Comparison of ENCODE assay signal across 12 cellular contexts in the genomic region with DNA sequence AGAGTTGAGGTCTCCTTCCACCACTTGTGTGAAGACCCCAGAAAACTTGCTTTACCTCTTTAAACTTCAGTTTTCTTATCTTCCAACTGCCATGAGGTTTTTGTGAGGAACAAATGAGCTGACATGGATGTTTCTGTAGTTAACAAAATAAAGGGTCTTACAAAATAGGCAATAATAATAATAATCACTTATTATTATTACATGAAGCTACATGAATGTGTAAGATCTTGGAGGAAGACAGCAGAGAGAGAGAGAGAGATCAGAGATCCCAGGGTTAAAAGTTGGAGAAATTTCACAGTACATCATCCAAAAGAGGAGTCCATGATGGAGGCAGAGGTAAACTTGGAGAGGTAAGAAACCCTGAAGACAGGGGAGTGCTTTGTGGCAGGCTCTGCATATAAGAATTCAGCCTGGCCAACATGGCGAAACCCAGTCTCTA. TPM values are rescaled to one million over a fixed set of nuclear protein-coding genes. Genes with fewer than 3 reads are reported as not detected.
DNase-seq lines count a peak whose midpoint lies in the region; ATAC-seq, FAIRE-seq and TF ChIP-seq lines count a peak whose summit lies in the region.
"Had no signal": no experiment of that assay in that cellular context is flagged by ENCODE, and none has a peak within 500 bp of the region (broad histone marks: within the 10 kb centered on the region; RNA-seq: fewer than 3 reads in every experiment).

No MANE protein-coding gene starts in this region.

- H3K4me1 Mint-ChIP-seq in activated naive CD4-positive, alpha-beta T cell treated with anti-CD3 and anti-CD28 coated beads, Interleukin-2, amount 10 ng/mL, durations not matched to agents 7 days and 5 days = peaks cover 50% of the 10 kb centered on the region
- H3K4me1 Mint-ChIP-seq in activated naive CD8-positive, alpha-beta T cell (ENCODE audit: low read depth) = peaks cover 27% of the 10 kb centered on the region

- H3K4me1 ChIP-seq in psoas muscle (peaks cover 14% of the 10 kb centered on the region), upper lobe of left lung (peaks cover 19 to 35% (median 23%) of the 10 kb centered on the region in 4 donors)

- WGBS in psoas muscle, 3 donors = 94 to 96% (median 95%) methylated on average over 1 of the region's 1 CpG
- WGBS in upper lobe of left lung, 2 donors = 89 to 94% methylated on average over 1 of the region's 1 CpG

- peaks cover 34% of the 10 kb centered on the region for H3K36me3 Mint-ChIP-seq in activated naive CD4-positive, alpha-beta T cell treated with anti-CD3 and anti-CD28 coated beads, Interleukin-2, amount 10 ng/mL, durations not matched to agents 7 days and 5 days
- peaks cover 5 to 16% of the 10 kb centered on the region in 2 donors for H3K36me3 Mint-ChIP-seq in activated naive CD4-positive, alpha-beta T cell treated with anti-CD3 and anti-CD28 coated beads, Interleukin-2, amount 50 U/mL, for 72 hours
- H3K36me3 Mint-ChIP-seq in activated naive CD8-positive, alpha-beta T cell = peaks cover 6% of the 10 kb centered on the region

- no peaks in the 10 kb centered on the region for H3K9me3 Mint-ChIP-seq in activated naive CD4-positive, alpha-beta T cell treated with anti-CD3 and anti-CD28 coated beads, Interleukin-2, amount 10 ng/mL, durations not matched to agents 7 days and 5 days
- no peaks in the 10 kb centered on the region for H3K9me3 Mint-ChIP-seq in activated naive CD4-positive, alpha-beta T cell treated with anti-CD3 and anti-CD28 coated beads, Interleukin-2, amount 50 U/mL, for 72 hours
- H3K9me3 Mint-ChIP-seq in activated naive CD8-positive, alpha-beta T cell (ENCODE audit: low read depth) = no peaks in the 10 kb centered on the region
- H3K9me3 Mint-ChIP-seq: activated T-cell treated with anti-CD3 and anti-CD28 coated beads, Interleukin-2, amount 50 U/mL, for 72 hours had no signal

- no peak for TF ChIP-seq EP300 in upper lobe of left lung (IDR thresholded peaks at IDR 0.05)

- intact Hi-C loops in psoas muscle (cut with DNase I) = loop anchor here (5.0 kb wide), 3 partner anchors 86 to 361 kb away; partner anchors contain the start of gene TAF12 (in 1 of the 2)

- H3K27me3 ChIP-seq in psoas muscle (ENCODE audit: insufficient read depth in 3 of 3, low read length in 2 of 3) = no peaks in the 10 kb centered on the region
- no peaks in the 10 kb centered on the region for H3K27me3 ChIP-seq in upper lobe of left lung
- H3K27me3 ChIP-seq: foreskin keratinocyte had no signal

- H3K9me3 ChIP-seq in psoas muscle (no peaks in the 10 kb centered on the region), upper lobe of left lung (no peaks in the 10 kb centered on the region)

- H3K4me3 Mint-ChIP-seq in activated naive CD4-positive, alpha-beta T cell treated with anti-CD3 and anti-CD28 coated beads, Interleukin-2, amount 10 ng/mL, durations not matched to agents 7 days and 5 days = no peak overlapping the region
- peak overlapping the region; percentile 18 for H3K4me3 Mint-ChIP-seq in activated naive CD8-positive, alpha-beta T cell

- CTCF ChIA-PET in activated naive CD4-positive, alpha-beta T cell treated with anti-CD3 and anti-CD28 coated beads, Interleukin-2, amount 10 ng/mL, durations not matched to agents 7 days and 5 days (lab: Charles Lee) = interaction anchor here (0.7 to 2.5 kb wide), 6 partner anchors 63 to 470 kb away, joined by 3 to 9 read pairs (median 4); no protein-coding TSS in a partner anchor

- H3K4me3 ChIP-seq in psoas muscle (no peak overlapping the region), upper lobe of left lung (no peak overlapping the region)

- peak overlapping the region; percentile 56 for H3K27ac Mint-ChIP-seq in activated naive CD4-positive, alpha-beta T cell treated with anti-CD3 and anti-CD28 coated beads, Interleukin-2, amount 10 ng/mL, durations not matched to agents 7 days and 5 days
- peak overlapping the region in 1 of 2 donors; percentile 78 for H3K27ac Mint-ChIP-seq in activated naive CD4-positive, alpha-beta T cell treated with anti-CD3 and anti-CD28 coated beads, Interleukin-2, amount 50 U/mL, for 72 hours
- H3K27ac Mint-ChIP-seq in activated naive CD8-positive, alpha-beta T cell = peak overlapping the region; percentile 34

- ATAC-seq in activated naive CD4-positive, alpha-beta T cell treated with anti-CD3 and anti-CD28 coated beads, Interleukin-2, amount 50 U/mL, for 72 hours = no peak
- ATAC-seq in psoas muscle (no peak), upper lobe of left lung (ENCODE audit: low FRiP score in 2 of 2) (no peak), HG02885 (IDR thresholded peaks at IDR 0.05; ENCODE audit: poor library complexity, unreplicated experiment) (no peak)
- ATAC-seq: activated T-cell treated with anti-CD3 and anti-CD28 coated beads, Interleukin-2, amount 50 U/mL, for 72 hours had no signal

- no peak for DNase-seq in activated naive CD4-positive, alpha-beta T cell treated with anti-CD3 and anti-CD28 coated beads, Interleukin-2, amount 10 ng/mL, durations not matched to agents 7 days and 5 days
- no peak for DNase-seq in activated naive CD4-positive, alpha-beta T cell treated with anti-CD3 and anti-CD28 coated beads, Interleukin-2, amount 50 U/mL, for 72 hours (ENCODE audit: low spot score in 2 of 2)
- DNase-seq in NAMALWA (ENCODE audit: low spot score) (peak; percentile 63), psoas muscle (no peak), upper lobe of left lung (no peak), GM12892 (ENCODE audit: insufficient read length) (no peak)
- DNase-seq: activated T-cell treated with anti-CD3 and anti-CD28 coated beads, Interleukin-2, amount 50 U/mL, for 72 hours; NCI-H510A; stimulated activated CD4-positive, alpha-beta T cell treated with anti-CD3 and anti-CD28 coated beads, Interleukin-4, amount 100 ng/mL, for 1 hour had no signal

- H3K27me3 Mint-ChIP-seq in activated naive CD4-positive, alpha-beta T cell treated with anti-CD3 and anti-CD28 coated beads, Interleukin-2, amount 10 ng/mL, durations not matched to agents 7 days and 5 days = no peaks in the 10 kb centered on the region
- no peaks in the 10 kb centered on the region for H3K27me3 Mint-ChIP-seq in activated naive CD8-positive, alpha-beta T cell

- no peak for TF ChIP-seq CTCF in psoas muscle (IDR thresholded peaks at IDR 0.05)
- no peak for TF ChIP-seq CTCF in upper lobe of left lung (IDR thresholded peaks at IDR 0.05)

- peak overlapping the region; percentile 91 for H3K27ac ChIP-seq in psoas muscle
- H3K27ac ChIP-seq in upper lobe of left lung = no peak overlapping the region

- H3K36me3 ChIP-seq in psoas muscle (ENCODE audit: insufficient read depth in 1 of 2, low read depth in 1 of 2) (peaks cover 0 to 36% of the 10 kb centered on the region in 2 donors), upper lobe of left lung (peaks cover 7 to 41% (median 29%) of the 10 kb centered on the region in 4 donors)

- TF ChIP-seq POLR2A in upper lobe of left lung (IDR thresholded peaks at IDR 0.05) (no peak), GM12892 (IDR thresholded peaks at IDR 0.05; ENCODE audit: low read depth, low read length) (no peak)

- no peak for FAIRE-seq in GM12892 (lab: Jason Lieb, UNC)

RNA-seq across cellular contexts. Expression of gene RCC1, which starts 10.7 kb away (rescaled TPM):
- 10 to 100 TPM; 90.1 to 98.2 TPM for total RNA-seq in activated naive CD4-positive, alpha-beta T cell treated with anti-CD3 and anti-CD28 coated beads, Interleukin-2, amount 50 U/mL, for 72 hours
- total RNA-seq in psoas muscle (10 to 100 TPM in 2 of 4 donors, 1 to 10 TPM in 2; 7.0 to 20.8 (median 9.2) TPM), upper lobe of left lung (10 to 100 TPM; 17.6 to 32.7 (median 20.1) TPM)
- 10 to 100 TPM; 14.0 to 81.6 (median 17.4) TPM for polyA plus RNA-seq in psoas muscle
- polyA plus RNA-seq in GM12892 (2012; ENCODE audit: missing spikeins) = 42.7 TPM

RNA-seq across cellular contexts. Expression of gene TRNAU1AP, which starts 36.3 kb away (rescaled TPM):
- total RNA-seq in activated naive CD4-positive, alpha-beta T cell treated with anti-CD3 and anti-CD28 coated beads, Interleukin-2, amount 50 U/mL, for 72 hours = 10 to 100 TPM; 64.8 to 73.4 TPM
- 10 to 100 TPM in 3 of 4 donors, 1 to 10 TPM in 1; 7.5 to 17.5 (median 12.2) TPM for total RNA-seq in psoas muscle
- polyA plus RNA-seq in psoas muscle = 10 to 100 TPM in 2 of 3 donors, 1 to 10 TPM in 1; 7.3 to 12.9 (median 10.8) TPM
- total RNA-seq in upper lobe of left lung = 10 to 100 TPM; 19.6 to 35.6 (median 25.3) TPM
- polyA plus RNA-seq in GM12892 (2012; ENCODE audit: missing spikeins) = 38.6 TPM
